17 cellular contexts compared by ENCODE assay signal in genomic region chr2:38013158-38013752, GRCh38.
DNase-seq lines count a peak whose midpoint lies in the region; ATAC-seq and TF ChIP-seq lines count a peak whose summit lies in the region.
"Had no signal": no experiment of that assay in that cellular context is flagged by ENCODE, and none has a peak within 500 bp of the region (broad histone marks: within the 10 kb centered on the region; RNA-seq: fewer than 3 reads in every experiment).

No MANE protein-coding gene starts in this region.

- no peak overlapping the region for H3K4me3 Mint-ChIP-seq in chondrocyte (ENCODE audit: unreplicated experiment)
- H3K4me3 Mint-ChIP-seq in mesothelial cell of epicardium, result no peak overlapping the region
- H3K4me3 Mint-ChIP-seq in stimulated activated effector memory CD8-positive, alpha-beta T cell treated with anti-CD3 and anti-CD28 coated beads, Interleukin-12 subunit alpha, Interleukin-12 subunit beta, amount 100 ng/mL, for 72 hours, result no peak overlapping the region
- H3K4me3 Mint-ChIP-seq: stimulated activated naive B cell treated with anti-CD40 and anti-IgM and Interleukin-4, amounts not matched to agents 10 μg/mL and 1 μg/mL and 100 μg/mL, for 72 hours had no signal

- H3K4me1 Mint-ChIP-seq in chondrocyte (ENCODE audit: low read depth) (peaks cover 31% of the 10 kb centered on the region), mesothelial cell of epicardium (peaks cover 33% of the 10 kb centered on the region)
- H3K4me1 Mint-ChIP-seq in stimulated activated effector memory CD8-positive, alpha-beta T cell treated with anti-CD3 and anti-CD28 coated beads, Interleukin-12 subunit alpha, Interleukin-12 subunit beta, amount 100 ng/mL, for 72 hours, result no peaks in the 10 kb centered on the region
- H3K4me1 Mint-ChIP-seq: stimulated activated naive B cell treated with anti-CD40 and anti-IgM and Interleukin-4, amounts not matched to agents 10 μg/mL and 1 μg/mL and 100 μg/mL, for 72 hours had no signal

- in situ Hi-C loops in Caki2 (cut with HindIII; ENCODE audit: low pct_unique_long_range_greater_than_20kb, low sequenced_read_pairs), result no loop called here

- peaks cover 7% of the 10 kb centered on the region for H3K9me3 Mint-ChIP-seq in chondrocyte (ENCODE audit: low read depth)
- H3K9me3 Mint-ChIP-seq in mesothelial cell of epicardium, result peaks cover 13% of the 10 kb centered on the region
- H3K9me3 Mint-ChIP-seq in stimulated activated effector memory CD8-positive, alpha-beta T cell treated with anti-CD3 and anti-CD28 coated beads, Interleukin-12 subunit alpha, Interleukin-12 subunit beta, amount 100 ng/mL, for 72 hours, result no peaks in the 10 kb centered on the region
- H3K9me3 Mint-ChIP-seq: stimulated activated naive B cell treated with anti-CD40 and anti-IgM and Interleukin-4, amounts not matched to agents 10 μg/mL and 1 μg/mL and 100 μg/mL, for 72 hours had no signal

- TF ChIP-seq CTCF in chondrocyte (IDR thresholded peaks at IDR 0.05), result no peak
- no peak for TF ChIP-seq CTCF in mesothelial cell of epicardium (IDR thresholded peaks at IDR 0.05; ENCODE audit: unreplicated experiment)

- H3K36me3 Mint-ChIP-seq in chondrocyte (ENCODE audit: low read depth), result peaks cover 13% of the 10 kb centered on the region
- H3K36me3 Mint-ChIP-seq in mesothelial cell of epicardium, result peaks cover 18% of the 10 kb centered on the region
- H3K36me3 Mint-ChIP-seq in stimulated activated effector memory CD8-positive, alpha-beta T cell treated with anti-CD3 and anti-CD28 coated beads, Interleukin-12 subunit alpha, Interleukin-12 subunit beta, amount 100 ng/mL, for 72 hours, result no peaks in the 10 kb centered on the region

- H3K27ac Mint-ChIP-seq in chondrocyte (ENCODE audit: unreplicated experiment) (peak overlapping the region; percentile 36), mesothelial cell of epicardium (peak overlapping the region; percentile 54)
- H3K27ac Mint-ChIP-seq in stimulated activated effector memory CD8-positive, alpha-beta T cell treated with anti-CD3 and anti-CD28 coated beads, Interleukin-12 subunit alpha, Interleukin-12 subunit beta, amount 100 ng/mL, for 72 hours, result no peak overlapping the region
- H3K27ac Mint-ChIP-seq: stimulated activated naive B cell treated with anti-CD40 and anti-IgM and Interleukin-4, amounts not matched to agents 10 μg/mL and 1 μg/mL and 100 μg/mL, for 72 hours had no signal

- no peak for ATAC-seq in HG03439 (IDR thresholded peaks at IDR 0.05; ENCODE audit: unreplicated experiment)
- ATAC-seq in stimulated activated effector memory CD8-positive, alpha-beta T cell treated with anti-CD3 and anti-CD28 coated beads, Interleukin-12 subunit alpha, Interleukin-12 subunit beta, amount 100 ng/mL, for 72 hours, result no peak
- ATAC-seq: body of pancreas; stimulated activated naive B cell treated with anti-CD40 and anti-IgM and Interleukin-4, amounts not matched to agents 10 μg/mL and 1 μg/mL and 100 μg/mL, for 72 hours had no signal

- DNase-seq in Caki2 (ENCODE audit: low read depth) (peak; percentile 4), LoVo (ENCODE audit: low spot score) (peak; percentile 44), chondrocyte (ENCODE audit: low spot score) (no peak), mesothelial cell of epicardium (ENCODE audit: low spot score in 2 of 2, unreplicated experiment in 2 of 2) (no peak), iPS-NIHi7 (ENCODE audit: extremely low spot score) (no peak), DMS79 treated with DMSO at 0.1 percent for 48 hours (lab: John Stamatoyannopoulos, UW) (no peak)
- DNase-seq in stimulated activated effector memory CD8-positive, alpha-beta T cell treated with anti-CD3 and anti-CD28 coated beads, Interleukin-12 subunit alpha, Interleukin-12 subunit beta, amount 100 ng/mL, for 72 hours (ENCODE audit: low spot score in 2 of 2), result no peak
- DNase-seq: activated effector memory CD4-positive, alpha-beta T cell treated with Interleukin-2 at 50 U/mL for 16 hours; BE2C; body of pancreas; effector CD4-positive, alpha-beta T cell; NCI-H1930; NCI-H524 treated with DMSO at 0.1 percent for 48 hours; occipital lobe; OCI-M1; stimulated activated naive B cell treated with anti-CD40 and anti-IgM and Interleukin-4, amounts not matched to agents 10 μg/mL and 1 μg/mL and 100 μg/mL, for 72 hours had no signal

- H3K27me3 Mint-ChIP-seq in chondrocyte (ENCODE audit: low read depth) (no peaks in the 10 kb centered on the region), mesothelial cell of epicardium (ENCODE audit: low read depth) (no peaks in the 10 kb centered on the region)
- H3K27me3 Mint-ChIP-seq: stimulated activated naive B cell treated with anti-CD40 and anti-IgM and Interleukin-4, amounts not matched to agents 10 μg/mL and 1 μg/mL and 100 μg/mL, for 72 hours had no signal

Comparison
In these comparisons a context has a peak if more than half of its experiments do, and no peak if none do; other contexts are left out.
1. DNase-seq: peak in Caki2 (single experiment) and LoVo (single experiment); none in chondrocyte (single experiment), mesothelial cell of epicardium (0 of 2), iPS-NIHi7 (single experiment), DMS79 treated with DMSO at 0.1 percent for 48 hours (single experiment) and stimulated activated effector memory CD8-positive, alpha-beta T cell treated with anti-CD3 and anti-CD28 coated beads, Interleukin-12 subunit alpha, Interleukin-12 subunit beta, amount 100 ng/mL, for 72 hours (0 of 2).